14 cellular contexts compared by ENCODE assay signal in genomic region chr1:181129771-181130606, GRCh38. TPM values are rescaled to one million over a fixed set of nuclear protein-coding genes. Genes with fewer than 3 reads are reported as not detected.
DNase-seq lines count a peak whose midpoint lies in the region; ATAC-seq, FAIRE-seq and TF ChIP-seq lines count a peak whose summit lies in the region.
"Had no signal": no experiment of that assay in that cellular context is flagged by ENCODE, and none has a peak within 500 bp of the region (broad histone marks: within the 10 kb centered on the region; RNA-seq: fewer than 3 reads in every experiment).

No MANE protein-coding gene starts in this region.

- H3K27me3 Mint-ChIP-seq in neural progenitor cell (ENCODE audit: insufficient read depth, low read depth): peaks cover 5% of the 10 kb centered on the region

- no peaks in the 10 kb centered on the region for H3K36me3 ChIP-seq in HEK293 (ENCODE audit: control insufficient read depth in 2 of 2, insufficient read depth in 1 of 2, low read length in 2 of 2)
- no peaks in the 10 kb centered on the region for H3K36me3 ChIP-seq in WERI-Rb-1
- H3K36me3 ChIP-seq in neural progenitor cell: no peaks in the 10 kb centered on the region
- H3K36me3 ChIP-seq: thyroid gland had no signal

- H3K4me1 ChIP-seq in HEK293 (ENCODE audit: control insufficient read depth, insufficient read depth, low read length) (peaks cover 7% of the 10 kb centered on the region), neural progenitor cell (peaks cover 52% of the 10 kb centered on the region)

- no peaks in the 10 kb centered on the region for H3K79me2 ChIP-seq in neural progenitor cell (ENCODE audit: low read depth)

- no peak overlapping the region for H2AFZ ChIP-seq in neural progenitor cell (replicated peaks)

- H3K4me3 Mint-ChIP-seq in neural progenitor cell: peak overlapping the region; percentile 11

- POLR2A ChIA-PET in HEK293 (lab: Yijun Ruan, JAX): interaction anchor here (0.5 to 1.1 kb wide), 2 partner anchors 11 to 34 kb away, joined by 3 to 5 read pairs; no protein-coding TSS in a partner anchor

- H3K9me3 Mint-ChIP-seq in neural progenitor cell: no peaks in the 10 kb centered on the region

- H3K9me3 ChIP-seq in HEK293 (ENCODE audit: control insufficient read depth, insufficient read depth, low read depth, low read length) (no peaks in the 10 kb centered on the region), WERI-Rb-1 (ENCODE audit: severe bottlenecking) (no peaks in the 10 kb centered on the region), neural progenitor cell (ENCODE audit: low read depth) (no peaks in the 10 kb centered on the region)
- H3K9me3 ChIP-seq: thyroid gland had no signal

- no peaks in the 10 kb centered on the region for H4K20me1 ChIP-seq in neural progenitor cell (ENCODE audit: low read depth)

- H3K27me3 ChIP-seq in WERI-Rb-1 (ENCODE audit: insufficient read depth, low read depth, severe bottlenecking) (no peaks in the 10 kb centered on the region), neural progenitor cell (no peaks in the 10 kb centered on the region)
- H3K27me3 ChIP-seq: thyroid gland had no signal

- H3K4me1 Mint-ChIP-seq in neural progenitor cell: peaks cover 75% of the 10 kb centered on the region

- peaks cover 52% of the 10 kb centered on the region for H3F3A ChIP-seq in neural progenitor cell (ENCODE audit: low read depth)

- H3K4me3 ChIP-seq in GM12864 (ENCODE audit: low read depth, low read length) (no peak overlapping the region; the same call in 1 of the 2 replicates), HEK293 (ENCODE audit: low read depth, low read length) (no peak overlapping the region), WERI-Rb-1 (ENCODE audit: low read depth, low read length) (no peak overlapping the region), neural progenitor cell (no peak overlapping the region)
- H3K4me3 ChIP-seq: thyroid gland had no signal

- no peak overlapping the region for H3K9ac ChIP-seq in neural progenitor cell

- DNase-seq in GM12864 (ENCODE audit: low read depth): peak; percentile 70
- no peak for DNase-seq in WERI-Rb-1
- no peak for DNase-seq in neural progenitor cell (ENCODE audit: low spot score)
- DNase-seq in urothelium cell line (ENCODE audit: low spot score): no peak
- DNase-seq in NCI-H1930 (lab: John Stamatoyannopoulos, UW): no peak
- DNase-seq: activated T-cell treated with anti-CD3 and anti-CD28 coated beads, Interleukin-2, amount 50 U/mL, for 48 hours; dermis blood vessel endothelial cell; NCI-H1694; NCI-H748 treated with DMSO at 0.1 percent for 48 hours; thyroid gland had no signal

- peak overlapping the region; percentile 76 for H3K27ac Mint-ChIP-seq in neural progenitor cell

- FAIRE-seq in urothelium cell line (lab: Jason Lieb, UNC): no peak

- peak overlapping the region; percentile 68 for H3K4me2 ChIP-seq in neural progenitor cell

- TF ChIP-seq CTCF in GM12864 (IDR thresholded peaks at IDR 0.05; ENCODE audit: low read depth, low read length, missing control alignments) (no peak), HEK293 (tag by site-specific recombination; IDR thresholded peaks at IDR 0.05) (no peak), WERI-Rb-1 (IDR thresholded peaks at IDR 0.05; ENCODE audit: low read depth, low read length) (no peak), neural progenitor cell (IDR thresholded peaks at IDR 0.05) (no peak)

- CTCF ChIA-PET in HEK293 (lab: Yijun Ruan, JAX): no interaction called here

- H3K36me3 Mint-ChIP-seq in neural progenitor cell: no peaks in the 10 kb centered on the region

- no peak for ATAC-seq in GM21447 (IDR thresholded peaks at IDR 0.05; ENCODE audit: unreplicated experiment)
- no peak for ATAC-seq in GM19324 (IDR thresholded peaks at IDR 0.05; ENCODE audit: low FRiP score, unreplicated experiment)
- ATAC-seq: activated CD4-positive, CD25-positive, alpha-beta regulatory T cell treated with anti-CD3 and anti-CD28 coated beads, Interleukin-2, amount 50 U/mL, for 24 hours had no signal

- H3K27ac ChIP-seq in HEK293 (ENCODE audit: extremely low read depth, low read depth, low read length) (no peak overlapping the region), WERI-Rb-1 (peak overlapping the region; percentile 86), neural progenitor cell (no peak overlapping the region)
- H3K27ac ChIP-seq: thyroid gland had no signal

TF ChIP-seq in HEK293, 187 proteins besides CTCF, POLR2A, EP300 and RAD21:
- TF ChIP-seq ZNF76 (tag by site-specific recombination; IDR thresholded peaks at IDR 0.05; ENCODE audit: borderline replicate concordance, low read depth): no peak
- TF ChIP-seq PRDM6 (tag by site-specific recombination; IDR thresholded peaks at IDR 0.05): no peak
- TF ChIP-seq ZNF571 (tag by site-specific recombination; IDR thresholded peaks at IDR 0.05): no peak
- no peak for TF ChIP-seq ZNF391 (tag by site-specific recombination; IDR thresholded peaks at IDR 0.05; ENCODE audit: borderline replicate concordance, low read depth)
- no peak for TF ChIP-seq SP7 (tag by site-specific recombination; IDR thresholded peaks at IDR 0.05)
- TF ChIP-seq ZNF341 (tag by site-specific recombination; IDR thresholded peaks at IDR 0.05; ENCODE audit: low read depth): peak; percentile 67
- TF ChIP-seq ZBTB1 (tag by site-specific recombination; IDR thresholded peaks at IDR 0.05): no peak
- TF ChIP-seq ZBTB26 (tag by site-specific recombination; optimal IDR thresholded peaks at IDR 0.05): no peak
- TF ChIP-seq ZNF449 (tag by site-specific recombination; IDR thresholded peaks at IDR 0.05): no peak
- TF ChIP-seq ZIC2 (tag by site-specific recombination; IDR thresholded peaks at IDR 0.05): peak; percentile 45
- peak; percentile 26 for TF ChIP-seq PRDM10 (tag by site-specific recombination; IDR thresholded peaks at IDR 0.05)
- TF ChIP-seq TRIM28 (IDR thresholded peaks at IDR 0.05; ENCODE audit: borderline replicate concordance, low read length): no peak

RNA-seq across cellular contexts. Expression of gene IER5, which starts 41.5 kb away (rescaled TPM):
- total RNA-seq in neural progenitor cell (ENCODE audit: low replicate concordance): 8.0 and 15.3 TPM in 2 replicates
